In the genomic region with DNA sequence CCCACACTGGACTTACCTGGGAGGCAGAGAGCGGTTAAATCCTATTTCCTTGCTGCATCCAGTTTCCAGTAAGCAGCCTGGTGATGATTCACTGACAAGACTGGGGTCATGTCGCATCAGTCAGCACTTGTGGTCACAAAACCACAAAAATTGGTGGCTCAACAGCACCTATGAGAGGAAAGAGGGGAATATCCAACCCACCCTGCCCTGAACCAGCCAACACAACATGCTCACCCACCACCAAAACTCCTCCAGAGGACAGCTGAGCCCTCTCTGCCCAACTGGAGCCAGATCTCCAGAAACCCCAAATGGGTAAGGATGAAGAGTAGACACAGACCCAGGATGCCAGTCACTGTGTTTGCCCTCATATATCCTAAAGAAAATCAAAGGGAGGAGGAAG, we compare ENCODE assay signal across 9 cellular contexts.
DNase-seq lines count a peak whose midpoint lies in the region; ATAC-seq lines count a peak whose summit lies in the region.
"Had no signal": no experiment of that assay in that cellular context is flagged by ENCODE, and none has a peak within 500 bp of the region (broad histone marks: within the 10 kb centered on the region; RNA-seq: fewer than 3 reads in every experiment).

No MANE protein-coding gene starts in this region.

- H3K27me3 ChIP-seq in endocrine pancreas (ENCODE audit: control insufficient read depth, insufficient read depth, low read length), result no peaks in the 10 kb centered on the region

- peak overlapping the region; percentile 22 for H3K27ac Mint-ChIP-seq in T-helper 2 cell treated with Interferon-gamma antibody and Interleukin-4, amounts not matched to agents 5 μg/mL and 100 μg/mL, for 36 hours
- peak overlapping the region; percentile 65 for H3K27ac Mint-ChIP-seq in stimulated activated naive B cell treated with anti-CD40 and anti-IgM and Interleukin-4, amounts not matched to agents 10 μg/mL and 1 μg/mL and 100 μg/mL, for 72 hours

- peaks cover 33% of the 10 kb centered on the region for H3K36me3 ChIP-seq in endocrine pancreas (ENCODE audit: control insufficient read depth, insufficient read depth, low read length)

- H3K27me3 Mint-ChIP-seq in T-helper 2 cell treated with Interferon-gamma antibody and Interleukin-4, amounts not matched to agents 5 μg/mL and 100 μg/mL, for 36 hours (ENCODE audit: low read depth), result no peaks in the 10 kb centered on the region
- H3K27me3 Mint-ChIP-seq in stimulated activated naive B cell treated with anti-CD40 and anti-IgM and Interleukin-4, amounts not matched to agents 10 μg/mL and 1 μg/mL and 100 μg/mL, for 72 hours, result no peaks in the 10 kb centered on the region

- H3K9me3 Mint-ChIP-seq in T-helper 2 cell treated with Interferon-gamma antibody and Interleukin-4, amounts not matched to agents 5 μg/mL and 100 μg/mL, for 36 hours, result no peaks in the 10 kb centered on the region
- H3K9me3 Mint-ChIP-seq in stimulated activated naive B cell treated with anti-CD40 and anti-IgM and Interleukin-4, amounts not matched to agents 10 μg/mL and 1 μg/mL and 100 μg/mL, for 72 hours, result peaks cover 0 to 1% of the 10 kb centered on the region in 2 donors

- H3K4me1 Mint-ChIP-seq in T-helper 2 cell treated with Interferon-gamma antibody and Interleukin-4, amounts not matched to agents 5 μg/mL and 100 μg/mL, for 36 hours (ENCODE audit: low read depth), result peaks cover 37% of the 10 kb centered on the region
- H3K4me1 Mint-ChIP-seq in stimulated activated naive B cell treated with anti-CD40 and anti-IgM and Interleukin-4, amounts not matched to agents 10 μg/mL and 1 μg/mL and 100 μg/mL, for 72 hours, result peaks cover 70 to 83% of the 10 kb centered on the region in 2 donors

- ATAC-seq in stimulated activated naive B cell treated with anti-CD40 and anti-IgM and Interleukin-4, amounts not matched to agents 10 μg/mL and 1 μg/mL and 100 μg/mL, for 72 hours (replicated peaks), result peak; percentile 33 to 38
- ATAC-seq in HG02885 (IDR thresholded peaks at IDR 0.05; ENCODE audit: poor library complexity, unreplicated experiment) (no peak), GM21423 (IDR thresholded peaks at IDR 0.05; ENCODE audit: unreplicated experiment) (no peak)

- H3K9ac ChIP-seq in endocrine pancreas (ENCODE audit: control insufficient read depth, insufficient read depth, low read length), result peak overlapping the region; percentile 9

- no peaks in the 10 kb centered on the region for H3K9me3 ChIP-seq in endocrine pancreas (ENCODE audit: control insufficient read depth, low read length)

- peaks cover 11% of the 10 kb centered on the region for H3K4me1 ChIP-seq in endocrine pancreas (ENCODE audit: control insufficient read depth, insufficient read depth, low read length)

- DNase-seq in HCEC 1CT (peak; percentile 43), NCI-H1694 treated with DMSO at 0.1 percent for 48 hours (lab: John Stamatoyannopoulos, UW) (no peak)
- DNase-seq in T-helper 2 cell treated with Interferon-gamma antibody and Interleukin-4, amounts not matched to agents 5 μg/mL and 100 μg/mL, for 36 hours (ENCODE audit: low spot score), result peak; percentile 60
- DNase-seq in stimulated activated naive B cell treated with anti-CD40 and anti-IgM and Interleukin-4, amounts not matched to agents 10 μg/mL and 1 μg/mL and 100 μg/mL, for 72 hours, result no peak
- DNase-seq: central memory CD4-positive, alpha-beta T cell; SHP77 treated with DMSO at 0.1 percent for 48 hours had no signal

- H3K36me3 Mint-ChIP-seq in T-helper 2 cell treated with Interferon-gamma antibody and Interleukin-4, amounts not matched to agents 5 μg/mL and 100 μg/mL, for 36 hours (ENCODE audit: low read depth), result peaks cover 53% of the 10 kb centered on the region
- H3K36me3 Mint-ChIP-seq in stimulated activated naive B cell treated with anti-CD40 and anti-IgM and Interleukin-4, amounts not matched to agents 10 μg/mL and 1 μg/mL and 100 μg/mL, for 72 hours, result peaks cover 75 to 94% of the 10 kb centered on the region in 2 donors

- peak overlapping the region; percentile 11 for H3K4me3 ChIP-seq in endocrine pancreas (ENCODE audit: control insufficient read depth, insufficient read depth, low read length)

- H3K4me3 Mint-ChIP-seq in T-helper 2 cell treated with Interferon-gamma antibody and Interleukin-4, amounts not matched to agents 5 μg/mL and 100 μg/mL, for 36 hours, result no peak overlapping the region
- H3K4me3 Mint-ChIP-seq in stimulated activated naive B cell treated with anti-CD40 and anti-IgM and Interleukin-4, amounts not matched to agents 10 μg/mL and 1 μg/mL and 100 μg/mL, for 72 hours, result peak overlapping the region in 1 of 2 donors; percentile 6

Comparison
In these comparisons a context has a peak if more than half of its experiments do, and no peak if none do; other contexts are left out.
1. DNase-seq: peak in HCEC 1CT (single experiment) and T-helper 2 cell treated with Interferon-gamma antibody and Interleukin-4, amounts not matched to agents 5 μg/mL and 100 μg/mL, for 36 hours (single experiment); none in stimulated activated naive B cell treated with anti-CD40 and anti-IgM and Interleukin-4, amounts not matched to agents 10 μg/mL and 1 μg/mL and 100 μg/mL, for 72 hours (single experiment) and NCI-H1694 treated with DMSO at 0.1 percent for 48 hours (single experiment).
2. ATAC-seq: peak in stimulated activated naive B cell treated with anti-CD40 and anti-IgM and Interleukin-4, amounts not matched to agents 10 μg/mL and 1 μg/mL and 100 μg/mL, for 72 hours (2 of 2); none in HG02885 (single experiment) and GM21423 (single experiment).